9 cellular contexts compared by ENCODE assay signal in genomic region chr5:74212336-74212735, GRCh38.
A peak's percentile ranks its signal among the peaks of the same experiment; 100 is the strongest.
DNase-seq lines count a peak whose midpoint lies in the region; ATAC-seq, FAIRE-seq and TF ChIP-seq lines count a peak whose summit lies in the region.
"Had no signal": no experiment of that assay in that cellular context is flagged by ENCODE, and none has a peak within 500 bp of the region (broad histone marks: within the 10 kb centered on the region; RNA-seq: fewer than 3 reads in every experiment).

No MANE protein-coding gene starts in this region.

- FAIRE-seq in H54 (lab: Jason Lieb, UNC): no peak

- H3K36me3 ChIP-seq in GM06990 (ENCODE audit: control insufficient read depth, insufficient read depth, low read length): no peaks in the 10 kb centered on the region

- DNase-seq in GM06990 (ENCODE audit: extremely low read depth, insufficient read length) (no peak), NOMO-1 (lab: John Stamatoyannopoulos, UW; ENCODE audit: unreplicated experiment in 2 of 2) (peak; percentile 30 to 66), epithelial cell of proximal tubule (ENCODE audit: low read depth) (no peak), H54 (ENCODE audit: insufficient read length, low spot score) (no peak), mucosa of gallbladder (ENCODE audit: low spot score) (no peak)
- DNase-seq in stimulated activated naive CD8-positive, alpha-beta T cell treated with anti-CD3 and anti-CD28 coated beads, Interleukin-15, Interleukin-2, amounts not matched to agents 100 U/mL and 50 U/mL, for 24 hours: no peak
- DNase-seq in activated CD4-positive, CD25-positive, alpha-beta regulatory T cell (lab: John Stamatoyannopoulos, UW): no peak
- DNase-seq: GF-D8 had no signal

- no peaks in the 10 kb centered on the region for H3K27me3 ChIP-seq in GM06990 (replicated peaks; ENCODE audit: control insufficient read depth, insufficient read depth, low read length)

- no peak for ATAC-seq in stimulated activated naive CD8-positive, alpha-beta T cell treated with anti-CD3 and anti-CD28 coated beads, Interleukin-15, Interleukin-2, amounts not matched to agents 100 U/mL and 50 U/mL, for 24 hours

- H3K4me3 ChIP-seq in GM06990 (replicated peaks; ENCODE audit: low read depth, low read length) (no peak overlapping the region), epithelial cell of proximal tubule (ENCODE audit: low read depth, low read length) (no peak overlapping the region)

- no peak for TF ChIP-seq POLR2A in H54 (IDR thresholded peaks at IDR 0.05; ENCODE audit: low read depth, low read length)

- TF ChIP-seq CTCF in 22Rv1 (IDR thresholded peaks at IDR 0.05) (peak; percentile 38), GM06990 (IDR thresholded peaks at IDR 0.05; ENCODE audit: insufficient read depth, low read length, poor library complexity, severe bottlenecking) (peak; percentile 55), epithelial cell of proximal tubule (conservative IDR thresholded peaks at IDR 0.05; ENCODE audit: low read depth, low read length) (peak; percentile 60)

- no peak overlapping the region for H3K27ac ChIP-seq in 22Rv1

Comparison
In these comparisons a context has a peak if more than half of its experiments do, and no peak if none do; other contexts are left out.
1. DNase-seq: peak in NOMO-1 (2 of 2); none in GM06990 (single experiment), epithelial cell of proximal tubule (single experiment), stimulated activated naive CD8-positive, alpha-beta T cell treated with anti-CD3 and anti-CD28 coated beads, Interleukin-15, Interleukin-2, amounts not matched to agents 100 U/mL and 50 U/mL, for 24 hours (single experiment), H54 (single experiment), mucosa of gallbladder (single experiment) and activated CD4-positive, CD25-positive, alpha-beta regulatory T cell (0 of 4).
2. Peak in every context shown above with its lines, with median percentiles within 50 percentile points of each other: CTCF ChIP-seq.